Comparison of ENCODE assay signal across 8 cellular contexts in genomic region chr5:122844136-122844915, GRCh38. TPM values are rescaled to one million over a fixed set of nuclear protein-coding genes. Genes with fewer than 3 reads are reported as not detected.
DNase-seq lines count a peak whose midpoint lies in the region; ATAC-seq and TF ChIP-seq lines count a peak whose summit lies in the region.

No MANE protein-coding gene starts in this region.

- no peaks in the 10 kb centered on the region for H3K9me3 ChIP-seq in OCI-LY1 (ENCODE audit: low read length)
- H3K9me3 ChIP-seq in endocrine pancreas (ENCODE audit: control insufficient read depth, low read length) = no peaks in the 10 kb centered on the region
- H3K9me3 ChIP-seq in muscle layer of duodenum (ENCODE audit: control insufficient read depth in 1 of 2, low read length in 2 of 2) = no peaks in the 10 kb centered on the region

- no peaks in the 10 kb centered on the region for H4K20me1 ChIP-seq in OCI-LY1 (ENCODE audit: insufficient read depth, low read length)

- H3K79me2 ChIP-seq in OCI-LY1 (ENCODE audit: insufficient read depth, low read length) = no peaks in the 10 kb centered on the region

- no peak for ATAC-seq in activated T-cell treated with anti-CD3 and anti-CD28 coated beads, Interleukin-2, amount 50 U/mL, for 4 hours
- no peak for ATAC-seq in HG03469 (IDR thresholded peaks at IDR 0.05; ENCODE audit: unreplicated experiment)
- ATAC-seq in GM21786 (IDR thresholded peaks at IDR 0.05; ENCODE audit: unreplicated experiment) = no peak

- H3K36me3 ChIP-seq in OCI-LY1 (ENCODE audit: insufficient read depth, low read length) = no peaks in the 10 kb centered on the region
- no peaks in the 10 kb centered on the region for H3K36me3 ChIP-seq in endocrine pancreas (ENCODE audit: control insufficient read depth, insufficient read depth, low read length)
- peaks cover 0 to 6% of the 10 kb centered on the region in 2 donors for H3K36me3 ChIP-seq in muscle layer of duodenum (ENCODE audit: control insufficient read depth in 1 of 2, insufficient read depth in 2 of 2, low read length in 2 of 2)

- peak overlapping the region; percentile 70 for H3K9ac ChIP-seq in OCI-LY1 (ENCODE audit: low read length)
- H3K9ac ChIP-seq in endocrine pancreas (ENCODE audit: control insufficient read depth, insufficient read depth, low read length) = peak overlapping the region; percentile 93

- DNase-seq in activated T-cell treated with anti-CD3 and anti-CD28 coated beads, Interleukin-2, amount 50 U/mL, for 4 hours = no peak
- DNase-seq in activated T-cell treated with anti-CD3 and anti-CD28 coated beads, Interleukin-2, amount 50 U/mL, for 1 hour = no peak
- no peak for DNase-seq in HuH-7 (ENCODE audit: low spot score)

- H3K36me3 Mint-ChIP-seq in activated T-cell treated with anti-CD3 and anti-CD28 coated beads, Interleukin-2, amount 50 U/mL, for 4 hours (ENCODE audit: insufficient read depth) = no peaks in the 10 kb centered on the region

- H3K27me3 ChIP-seq in OCI-LY1 (ENCODE audit: insufficient read depth, low read length) = no peaks in the 10 kb centered on the region
- no peaks in the 10 kb centered on the region for H3K27me3 ChIP-seq in endocrine pancreas (ENCODE audit: control insufficient read depth, insufficient read depth, low read length)
- H3K27me3 ChIP-seq in muscle layer of duodenum (ENCODE audit: low read depth, low read length) = no peaks in the 10 kb centered on the region

- peaks cover 19% of the 10 kb centered on the region for H3K4me1 ChIP-seq in OCI-LY1 (ENCODE audit: insufficient read depth, low read length, severe bottlenecking)
- H3K4me1 ChIP-seq in endocrine pancreas (ENCODE audit: control insufficient read depth, insufficient read depth, low read length) = peaks cover 11% of the 10 kb centered on the region
- H3K4me1 ChIP-seq in muscle layer of duodenum (ENCODE audit: control insufficient read depth in 1 of 2, insufficient read depth in 2 of 2, low read length in 2 of 2) = peaks cover 8 to 9% of the 10 kb centered on the region in 2 donors

- no peaks in the 10 kb centered on the region for H3K9me3 Mint-ChIP-seq in activated T-cell treated with anti-CD3 and anti-CD28 coated beads, Interleukin-2, amount 50 U/mL, for 4 hours

- H3K4me3 Mint-ChIP-seq in activated T-cell treated with anti-CD3 and anti-CD28 coated beads, Interleukin-2, amount 50 U/mL, for 4 hours = peak overlapping the region; percentile 86

- no peak for TF ChIP-seq CTCF in OCI-LY1 (IDR thresholded peaks at IDR 0.05; ENCODE audit: low read length)

- no peaks in the 10 kb centered on the region for H3K9me2 ChIP-seq in OCI-LY1 (ENCODE audit: low read depth, low read length)

- H2AFZ ChIP-seq in OCI-LY1 (ENCODE audit: low read length) = peak overlapping the region; percentile 82

- H3K27ac ChIP-seq in OCI-LY1 (ENCODE audit: low read depth, low read length, poor library complexity, severe bottlenecking) (no peak overlapping the region), muscle layer of duodenum (ENCODE audit: low read length) (peak overlapping the region; percentile 82)

- H3K4me1 Mint-ChIP-seq in activated T-cell treated with anti-CD3 and anti-CD28 coated beads, Interleukin-2, amount 50 U/mL, for 4 hours (ENCODE audit: low read depth) = peaks cover 25% of the 10 kb centered on the region

- peak overlapping the region; percentile 71 for H3K4me3 ChIP-seq in OCI-LY1 (ENCODE audit: low read depth, low read length, poor library complexity, severe bottlenecking)
- peak overlapping the region; percentile 90 for H3K4me3 ChIP-seq in endocrine pancreas (ENCODE audit: control insufficient read depth, insufficient read depth, low read length)
- H3K4me3 ChIP-seq in muscle layer of duodenum (ENCODE audit: low read depth in 1 of 2, low read length in 2 of 2) = peak overlapping the region; percentile 88 to 93

- H3K27me3 Mint-ChIP-seq in activated T-cell treated with anti-CD3 and anti-CD28 coated beads, Interleukin-2, amount 50 U/mL, for 4 hours (ENCODE audit: low read depth) = peaks cover 3% of the 10 kb centered on the region

- H3F3A ChIP-seq in OCI-LY1 (ENCODE audit: insufficient read depth, low read length) = 0 out of 2 replicates have a peak, but pooled peaks cover 5% of the 10 kb centered on the region

- peak overlapping the region; percentile 83 for H3K4me2 ChIP-seq in OCI-LY1 (ENCODE audit: low read length)

RNA-seq across cellular contexts. Expression of gene SNX24, which starts 1.1 kb away (rescaled TPM):
- total RNA-seq in activated T-cell treated with anti-CD3 and anti-CD28 coated beads, Interleukin-2, amount 50 U/mL, for 4 hours = 1 to 10 TPM in 2 of 3 donors, under 1 TPM in 1; 0.74 to 2.2 (median 1.1) TPM
